ENCODE assay signal across 14 cellular contexts in the genomic region with DNA sequence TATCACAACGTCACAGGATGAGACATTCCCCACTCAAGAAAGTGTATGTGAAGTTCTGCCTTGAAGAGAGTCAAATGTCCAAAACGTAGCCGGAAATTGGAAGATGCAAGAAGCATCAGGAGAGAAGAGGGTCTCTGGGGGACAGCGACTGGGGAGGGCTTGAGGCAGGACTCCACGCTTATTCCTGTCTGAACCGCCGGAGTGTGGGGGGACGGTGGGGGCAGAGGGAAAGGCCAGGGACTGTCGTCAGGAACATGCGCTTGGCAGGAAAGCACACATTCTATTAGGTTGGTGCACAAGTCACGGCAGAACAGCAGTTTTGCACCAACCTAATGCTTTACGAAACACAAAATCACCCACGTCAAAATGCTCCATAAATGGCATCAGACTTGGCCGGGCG.
DNase-seq lines count a peak whose midpoint lies in the region; ATAC-seq and TF ChIP-seq lines count a peak whose summit lies in the region.
"Had no signal": no experiment of that assay in that cellular context is flagged by ENCODE, and none has a peak within 500 bp of the region (broad histone marks: within the 10 kb centered on the region; RNA-seq: fewer than 3 reads in every experiment).

No MANE protein-coding gene starts in this region.

- peak; percentile 33 for DNase-seq in activated effector memory CD4-positive, alpha-beta T cell treated with anti-CD3 and anti-CD28 coated beads, Interleukin-2, amount 50 U/mL, for 16 hours
- DNase-seq in activated effector memory CD4-positive, alpha-beta T cell treated with Interleukin-2 at 50 U/mL for 16 hours, result no peak
- DNase-seq in activated CD8-positive, alpha-beta T cell treated with anti-CD3 and anti-CD28 coated beads for 36 hours, result no peak
- DNase-seq: 8988T; CD4-positive, alpha-beta memory T cell; DMS79; H7 had no signal

- H3K27ac Mint-ChIP-seq in dendritic cell treated with granulocyte-macrophage colony-stimulating factor and Interleukin-4, amounts not matched to agents 40 ng/mL and 50 ng/mL, for 4 days, result peak overlapping the region; percentile 94
- H3K27ac Mint-ChIP-seq in activated CD8-positive, alpha-beta T cell treated with anti-CD3 and anti-CD28 coated beads for 36 hours, result no peak overlapping the region
- H3K27ac Mint-ChIP-seq: CD4-positive, alpha-beta memory T cell; GM23338 had no signal

- CTCF ChIA-PET in activated CD8-positive, alpha-beta T cell treated with anti-CD3 and anti-CD28 coated beads for 36 hours (lab: Charles Lee), result interaction anchor here (1.0 to 10.4 kb wide), 4 partner anchors 18 to 229 kb away, joined by 5 to 73 read pairs (median 12); no protein-coding TSS in a partner anchor

- peaks cover 0 to 11% (median 5%) of the 10 kb centered on the region in 11 experiments; a peak in 6 of 22 replicates for H3K9me3 ChIP-seq in BLaER1 treated with 17β-estradiol and CSF1 and Interleukin-3, amounts not matched to agents 10 nM and 100 nM (replicated peaks in 1 of 11)
- H3K9me3 ChIP-seq in neutrophil, result no peaks in the 10 kb centered on the region

- peaks cover 5 to 42% (median 21%) of the 10 kb centered on the region in 10 experiments; a peak in 19 of 20 replicates for H3K4me1 ChIP-seq in BLaER1 treated with 17β-estradiol and CSF1 and Interleukin-3, amounts not matched to agents 10 nM and 100 nM
- peaks cover 12 to 17% of the 10 kb centered on the region in 2 experiments for H3K4me1 ChIP-seq in neutrophil (ENCODE audit: control insufficient read depth in 1 of 2, insufficient read depth in 1 of 2, low read depth in 1 of 2, low read length in 1 of 2)

- TF ChIP-seq CTCF in neutrophil (IDR thresholded peaks at IDR 0.05), result no peak
- TF ChIP-seq CTCF in activated CD8-positive, alpha-beta T cell treated with anti-CD3 and anti-CD28 coated beads for 36 hours (IDR thresholded peaks at IDR 0.05), result no peak

- H3K4me1 Mint-ChIP-seq in dendritic cell treated with granulocyte-macrophage colony-stimulating factor and Interleukin-4, amounts not matched to agents 40 ng/mL and 50 ng/mL, for 4 days (ENCODE audit: low read depth), result peaks cover 71% of the 10 kb centered on the region
- H3K4me1 Mint-ChIP-seq in activated CD8-positive, alpha-beta T cell treated with anti-CD3 and anti-CD28 coated beads for 36 hours (ENCODE audit: low read depth), result peaks cover 51% of the 10 kb centered on the region

- peak overlapping the region in 9 of 11 experiments; percentile 34 to 87 (median 61); a peak in 17 of 22 replicates for H3K4me2 ChIP-seq in BLaER1 treated with 17β-estradiol and CSF1 and Interleukin-3, amounts not matched to agents 10 nM and 100 nM
- H3K4me2 ChIP-seq: GM23338 had no signal

- H3K27me3 ChIP-seq in BLaER1 treated with 17β-estradiol and CSF1 and Interleukin-3, amounts not matched to agents 10 nM and 100 nM, result no peaks in the 10 kb centered on the region
- no peaks in the 10 kb centered on the region for H3K27me3 ChIP-seq in neutrophil

- no peaks in the 10 kb centered on the region for H3K36me3 Mint-ChIP-seq in dendritic cell treated with granulocyte-macrophage colony-stimulating factor and Interleukin-4, amounts not matched to agents 40 ng/mL and 50 ng/mL, for 4 days (ENCODE audit: low read depth)
- peaks cover 54% of the 10 kb centered on the region for H3K36me3 Mint-ChIP-seq in activated CD8-positive, alpha-beta T cell treated with anti-CD3 and anti-CD28 coated beads for 36 hours (ENCODE audit: low read depth)
- H3K36me3 Mint-ChIP-seq: CD4-positive, alpha-beta memory T cell had no signal

- no peak overlapping the region for H3K4me3 ChIP-seq in BLaER1 treated with 17β-estradiol and CSF1 and Interleukin-3, amounts not matched to agents 10 nM and 100 nM
- H3K4me3 ChIP-seq in neutrophil (ENCODE audit: low read depth in 1 of 2, low read length in 1 of 2), result no peak overlapping the region
- H3K4me3 ChIP-seq: GM12878, GM23338 had no signal

- peak overlapping the region in 3 of 11 experiments; percentile 28 to 62 (median 40); a peak in 2 of 22 replicates for H3K9ac ChIP-seq in BLaER1 treated with 17β-estradiol and CSF1 and Interleukin-3, amounts not matched to agents 10 nM and 100 nM

- ATAC-seq in HG03571 (IDR thresholded peaks at IDR 0.05; ENCODE audit: unreplicated experiment) (no peak), GM18511 (IDR thresholded peaks at IDR 0.05; ENCODE audit: unreplicated experiment) (no peak)
- no peak for ATAC-seq in activated CD8-positive, alpha-beta T cell treated with anti-CD3 and anti-CD28 coated beads for 36 hours
- ATAC-seq: GM12878, GM23338 had no signal

- intact Hi-C loops in dendritic cell treated with granulocyte-macrophage colony-stimulating factor and Interleukin-4, amounts not matched to agents 40 ng/mL and 50 ng/mL, for 4 days (cut with micrococcal nuclease), result loop anchor here (2.0 kb wide), 1 partner anchor 27 kb away; no protein-coding TSS in a partner anchor
- intact Hi-C loops in activated CD8-positive, alpha-beta T cell treated with anti-CD3 and anti-CD28 coated beads for 36 hours (cut with micrococcal nuclease), result no loop called here

- H3K9me3 Mint-ChIP-seq in dendritic cell treated with granulocyte-macrophage colony-stimulating factor and Interleukin-4, amounts not matched to agents 40 ng/mL and 50 ng/mL, for 4 days, result no peaks in the 10 kb centered on the region
- peaks cover 14% of the 10 kb centered on the region for H3K9me3 Mint-ChIP-seq in activated CD8-positive, alpha-beta T cell treated with anti-CD3 and anti-CD28 coated beads for 36 hours
- H3K9me3 Mint-ChIP-seq: CD4-positive, alpha-beta memory T cell had no signal

- peak overlapping the region in 9 of 11 experiments; percentile 26 to 68 (median 54); a peak in 9 of 22 replicates for H3K27ac ChIP-seq in BLaER1 treated with 17β-estradiol and CSF1 and Interleukin-3, amounts not matched to agents 10 nM and 100 nM
- H3K27ac ChIP-seq in neutrophil, result peak overlapping the region; percentile 20

- H3K4me3 Mint-ChIP-seq in dendritic cell treated with granulocyte-macrophage colony-stimulating factor and Interleukin-4, amounts not matched to agents 40 ng/mL and 50 ng/mL, for 4 days, result peak overlapping the region; percentile 37
- no peak overlapping the region for H3K4me3 Mint-ChIP-seq in activated CD8-positive, alpha-beta T cell treated with anti-CD3 and anti-CD28 coated beads for 36 hours
- H3K4me3 Mint-ChIP-seq: CD4-positive, alpha-beta memory T cell; GM23338 had no signal

- POLR2A ChIA-PET in activated CD8-positive, alpha-beta T cell treated with anti-CD3 and anti-CD28 coated beads for 36 hours (lab: Charles Lee), result interaction anchor here (0.9 to 1.6 kb wide), 4 partner anchors 7 to 98 kb away, joined by 3 to 5 read pairs (median 4); no protein-coding TSS in a partner anchor

- H4K20me1 ChIP-seq in BLaER1 treated with 17β-estradiol and CSF1 and Interleukin-3, amounts not matched to agents 10 nM and 100 nM, result no peaks in the 10 kb centered on the region

- no peaks in the 10 kb centered on the region for H3K36me3 ChIP-seq in BLaER1 treated with 17β-estradiol and CSF1 and Interleukin-3, amounts not matched to agents 10 nM and 100 nM
- no peaks in the 10 kb centered on the region for H3K36me3 ChIP-seq in neutrophil

- H3K27me3 Mint-ChIP-seq in dendritic cell treated with granulocyte-macrophage colony-stimulating factor and Interleukin-4, amounts not matched to agents 40 ng/mL and 50 ng/mL, for 4 days, result peaks cover 2% of the 10 kb centered on the region
- H3K27me3 Mint-ChIP-seq in activated CD8-positive, alpha-beta T cell treated with anti-CD3 and anti-CD28 coated beads for 36 hours, result no peaks in the 10 kb centered on the region
- H3K27me3 Mint-ChIP-seq: CD4-positive, alpha-beta memory T cell had no signal
